ENCODE assay signal across 8 cellular contexts in the genomic region with DNA sequence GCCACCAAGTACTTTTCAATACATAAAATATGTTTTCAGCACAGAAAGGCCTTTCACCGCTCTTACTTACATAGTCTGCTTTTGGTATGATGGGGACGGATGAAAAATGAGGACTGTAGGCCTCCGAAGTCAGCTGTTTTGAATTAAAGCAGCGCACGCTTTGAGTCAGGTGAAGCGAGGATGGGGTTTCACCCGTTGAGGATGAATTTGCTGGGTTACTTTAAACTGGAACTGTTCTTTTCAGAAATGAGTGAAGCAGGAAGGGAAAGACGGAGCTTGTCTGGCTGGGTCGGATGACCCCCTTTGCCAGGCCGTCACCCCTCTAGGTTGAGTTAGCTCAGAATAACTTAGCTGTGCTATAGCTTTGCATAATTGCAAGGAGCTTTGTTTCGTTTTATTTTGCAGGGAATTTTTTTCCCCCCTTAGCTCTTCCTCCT. TPM values are rescaled to one million over a fixed set of nuclear protein-coding genes. Genes with fewer than 3 reads are reported as not detected.
A peak's percentile ranks its signal among the peaks of the same experiment; 100 is the strongest.
DNase-seq lines count a peak whose midpoint lies in the region; ATAC-seq and TF ChIP-seq lines count a peak whose summit lies in the region.

No MANE protein-coding gene starts in this region.

- peak overlapping the region; percentile 48 for H3K4me3 ChIP-seq in psoas muscle

- H3K4me1 ChIP-seq in psoas muscle, result peaks cover 66% of the 10 kb centered on the region

- peak overlapping the region; percentile 97 to 99 for H3K27ac Mint-ChIP-seq in activated naive CD4-positive, alpha-beta T cell treated with anti-CD3 and anti-CD28 coated beads, Interleukin-2, amount 50 U/mL, for 72 hours

- intact Hi-C loops in psoas muscle (cut with DNase I), result loop anchor here (1.0 to 5.0 kb wide), 2 partner anchors 34 to 40 kb away; a partner anchor contains a TSS

- peak; percentile 23 for ATAC-seq in GM18870 (IDR thresholded peaks at IDR 0.05; ENCODE audit: unreplicated experiment)
- peak; percentile 32 for ATAC-seq in HG02938 (IDR thresholded peaks at IDR 0.05; ENCODE audit: unreplicated experiment)
- peak; percentile 24 to 37 for ATAC-seq in activated naive CD4-positive, alpha-beta T cell treated with anti-CD3 and anti-CD28 coated beads, Interleukin-2, amount 50 U/mL, for 72 hours
- ATAC-seq in psoas muscle, result no peak

- no peaks in the 10 kb centered on the region for H3K9me3 Mint-ChIP-seq in activated naive CD4-positive, alpha-beta T cell treated with anti-CD3 and anti-CD28 coated beads, Interleukin-2, amount 50 U/mL, for 72 hours

- peaks cover 0 to 4% of the 10 kb centered on the region in 2 donors for H3K36me3 Mint-ChIP-seq in activated naive CD4-positive, alpha-beta T cell treated with anti-CD3 and anti-CD28 coated beads, Interleukin-2, amount 50 U/mL, for 72 hours

- H3K9me3 ChIP-seq in psoas muscle, result no peaks in the 10 kb centered on the region

- no peak for DNase-seq in activated naive CD4-positive, alpha-beta T cell treated with anti-CD3 and anti-CD28 coated beads, Interleukin-2, amount 50 U/mL, for 72 hours (ENCODE audit: low spot score in 2 of 2)
- DNase-seq in psoas muscle, result no peak
- DNase-seq in dermis blood vessel endothelial cell, result no peak
- DNase-seq in HK-2 (ENCODE audit: unreplicated experiment), result no peak
- no peak for DNase-seq in NCI-H345 (lab: John Stamatoyannopoulos, UW)
- DNase-seq in NK-92 (lab: John Stamatoyannopoulos, UW; ENCODE audit: unreplicated experiment), result no peak

- no peaks in the 10 kb centered on the region for H3K27me3 ChIP-seq in psoas muscle (ENCODE audit: insufficient read depth in 3 of 3, low read length in 2 of 3)

- peak overlapping the region; percentile 79 for H3K27ac ChIP-seq in psoas muscle

- no peak for TF ChIP-seq CTCF in psoas muscle (IDR thresholded peaks at IDR 0.05)

- H3K36me3 ChIP-seq in psoas muscle (ENCODE audit: insufficient read depth in 1 of 2, low read depth in 1 of 2), result no peaks in the 10 kb centered on the region

- 51 to 74% (median 53%) methylated on average over 11 of the region's 11 CpGs for WGBS in psoas muscle, 3 donors

RNA-seq across cellular contexts. Expression of a gene that starts 40.0 kb away (rescaled TPM):
- 10 to 100 TPM in 1 of 2 donors, 1 to 10 TPM in 1; 8.6 to 23.3 TPM for total RNA-seq in activated naive CD4-positive, alpha-beta T cell treated with anti-CD3 and anti-CD28 coated beads, Interleukin-2, amount 50 U/mL, for 72 hours
- total RNA-seq in psoas muscle, result 10 to 100 TPM; 72.4 to 95.6 (median 76.2) TPM
- polyA plus RNA-seq in psoas muscle, result 10 to 100 TPM; 12.5 to 35.3 (median 17.7) TPM
- total RNA-seq in dermis blood vessel endothelial cell, result 39.5 and 42.5 TPM in 2 replicates

Comparison
In these comparisons a context has a peak if more than half of its experiments do, and no peak if none do; other contexts are left out.
1. ATAC-seq: peak in GM18870 (single experiment), HG02938 (single experiment) and activated naive CD4-positive, alpha-beta T cell treated with anti-CD3 and anti-CD28 coated beads, Interleukin-2, amount 50 U/mL, for 72 hours (2 of 2); none in psoas muscle (0 of 4).